ENCODE assay signal across 9 cellular contexts in genomic region chr9:36101916-36102741, GRCh38. TPM values are rescaled to one million over a fixed set of nuclear protein-coding genes. Genes with fewer than 3 reads are reported as not detected.
A peak's percentile ranks its signal among the peaks of the same experiment; 100 is the strongest.
DNase-seq lines count a peak whose midpoint lies in the region; ATAC-seq, FAIRE-seq and TF ChIP-seq lines count a peak whose summit lies in the region.
"Had no signal": no experiment of that assay in that cellular context is flagged by ENCODE, and none has a peak within 500 bp of the region (broad histone marks: within the 10 kb centered on the region; RNA-seq: fewer than 3 reads in every experiment).

No MANE protein-coding gene starts in this region.

- FAIRE-seq in pancreas (lab: Jason Lieb, UNC): no peak

- no peak overlapping the region for H3K9ac ChIP-seq in PC-3 (ENCODE audit: low read length)

- H3K36me3 ChIP-seq in PC-3 (ENCODE audit: low read depth, low read length) (no peaks in the 10 kb centered on the region; the same call in 1 of the 2 replicates), pancreas (no peaks in the 10 kb centered on the region)

- no peaks in the 10 kb centered on the region for H3K36me3 Mint-ChIP-seq in Calu3 (ENCODE audit: insufficient read depth, unreplicated experiment)
- H3K36me3 Mint-ChIP-seq: activated naive CD8-positive, alpha-beta T cell treated with anti-CD3 and anti-CD28 coated beads, Interleukin-2, amount 10 ng/mL, durations not matched to agents 7 days and 5 days had no signal

- no peak overlapping the region for H2AFZ ChIP-seq in PC-3 (ENCODE audit: low read length)

- WGBS in pancreas, 2 donors: 54 to 56% methylated on average over 4 of the region's 4 CpGs

- H3K27ac Mint-ChIP-seq in Calu3 (ENCODE audit: unreplicated experiment): no peak overlapping the region
- H3K27ac Mint-ChIP-seq: activated naive CD8-positive, alpha-beta T cell treated with anti-CD3 and anti-CD28 coated beads, Interleukin-2, amount 10 ng/mL, durations not matched to agents 7 days and 5 days had no signal

- no TSS peak for BruUV-seq in Calu3 (replicated peaks; lab: Mats Ljungman, UMichigan)
- BruUV-seq in PC-3 (replicated peaks; lab: Mats Ljungman, UMichigan): no TSS peak

- DNase-seq in Calu3 (peak; percentile 1), PC-3 (peak; percentile 93), pancreas (no peak)
- DNase-seq in stimulated activated CD4-positive, alpha-beta T cell treated with anti-CD3 and anti-CD28 coated beads, Interleukin-4, amount 100 ng/mL, for 4 hours: no peak
- no peak for DNase-seq in stimulated activated CD4-positive, alpha-beta T cell treated with anti-CD3 and anti-CD28 coated beads, Interleukin-2, amount 100 ng/mL, for 24 hours

- TF ChIP-seq CTCF in Calu3 (IDR thresholded peaks at IDR 0.05; ENCODE audit: unreplicated experiment): no peak
- TF ChIP-seq CTCF in PC-3 (conservative IDR thresholded peaks at IDR 0.05; ENCODE audit: low read depth, low read length): no peak
- TF ChIP-seq CTCF in pancreas (IDR thresholded peaks at IDR 0.05): no peak

- CTCF ChIA-PET in Calu3 (lab: Charles Lee): interaction anchor here (1.6 kb wide), 1 partner anchor 64 kb away, joined by 4 read pairs; no protein-coding TSS in a partner anchor
- CTCF ChIA-PET in PC-3 (lab: Charles Lee): interaction anchor here (0.5 to 1.4 kb wide), 4 partner anchors 17 to 348 kb away, joined by 3 to 4 read pairs (median 3); no protein-coding TSS in a partner anchor

- H3K4me3 Mint-ChIP-seq in Calu3 (ENCODE audit: low read depth, unreplicated experiment): no peak overlapping the region
- H3K4me3 Mint-ChIP-seq: activated naive CD8-positive, alpha-beta T cell treated with anti-CD3 and anti-CD28 coated beads, Interleukin-2, amount 10 ng/mL, durations not matched to agents 7 days and 5 days had no signal

- H3K9me3 Mint-ChIP-seq in Calu3 (ENCODE audit: low read depth, unreplicated experiment): no peaks in the 10 kb centered on the region
- H3K9me3 Mint-ChIP-seq: activated naive CD8-positive, alpha-beta T cell treated with anti-CD3 and anti-CD28 coated beads, Interleukin-2, amount 10 ng/mL, durations not matched to agents 7 days and 5 days had no signal

- H3K4me1 ChIP-seq in PC-3 (ENCODE audit: insufficient read depth, low read length) (peaks cover 10% of the 10 kb centered on the region), pancreas (no peaks in the 10 kb centered on the region)

- H3F3A ChIP-seq in PC-3 (ENCODE audit: low read length, unreplicated experiment): no peaks in the 10 kb centered on the region

- H3K4me2 ChIP-seq in PC-3 (ENCODE audit: low read length): no peak overlapping the region

- H3K27me3 Mint-ChIP-seq in Calu3 (ENCODE audit: unreplicated experiment): no peaks in the 10 kb centered on the region

- no peaks in the 10 kb centered on the region for H4K20me1 ChIP-seq in PC-3 (ENCODE audit: low read length)

- no peaks in the 10 kb centered on the region for H3K9me2 ChIP-seq in PC-3 (replicated peaks; ENCODE audit: low read length)

- POLR2A ChIA-PET in PC-3 (lab: Charles Lee; ENCODE audit: unreplicated experiment): no interaction called here

- ATAC-seq in PC-3 (peak; percentile 91), esophagus mucosa (peak; percentile 15), pancreas (peak in 3 of 4 donors; percentile 11 to 61 (median 51)), HG03097 (IDR thresholded peaks at IDR 0.05; ENCODE audit: low FRiP score, unreplicated experiment) (no peak), HG02623 (IDR thresholded peaks at IDR 0.05; ENCODE audit: unreplicated experiment) (no peak)

- H3K27me3 ChIP-seq in PC-3 (ENCODE audit: low read length) (no peaks in the 10 kb centered on the region), pancreas (no peaks in the 10 kb centered on the region)

- H3K79me2 ChIP-seq in PC-3 (ENCODE audit: low read length): no peaks in the 10 kb centered on the region

- no peak overlapping the region for H3K4me3 ChIP-seq in PC-3 (ENCODE audit: low read length)
- no peak overlapping the region for H3K4me3 ChIP-seq in pancreas

- intact Hi-C loops in Calu3 (cut with micrococcal nuclease; ENCODE audit: unreplicated experiment) (no loop called here), PC-3 (cut with micrococcal nuclease) (loop anchor here (2.0 kb wide), 1 partner anchor 65 kb away; no protein-coding TSS in a partner anchor), pancreas (cut with DNase I) (no loop called here)

- H3K4me1 Mint-ChIP-seq in Calu3 (ENCODE audit: low read depth, unreplicated experiment): no peaks in the 10 kb centered on the region

- no peaks in the 10 kb centered on the region for H3K9me3 ChIP-seq in PC-3 (ENCODE audit: low read length)
- no peaks in the 10 kb centered on the region for H3K9me3 ChIP-seq in pancreas

- H3K27ac ChIP-seq in PC-3 (ENCODE audit: low read length) (peak overlapping the region; percentile 18), pancreas (no peak overlapping the region)

RNA-seq across cellular contexts. Expression of gene GLIPR2, which starts 34.4 kb away (rescaled TPM):
- total RNA-seq in Calu3 (2022) (0.19 and 0.24 TPM in 2 replicates), PC-3 (2014; rRNA removed) (6.7 and 10.1 TPM in 2 replicates), esophagus mucosa (8.8 TPM), pancreas (10 to 100 TPM in 1 of 6 donors, 1 to 10 TPM in 5; 1.3 to 10.0 (median 2.3) TPM)
- 1 to 10 TPM; 5.8 to 8.2 TPM for polyA plus RNA-seq in pancreas

Comparison
In these comparisons a context has a peak if more than half of its experiments do, and no peak if none do; other contexts are left out.
1. DNase-seq: peak in Calu3 (single experiment) and PC-3 (single experiment); none in pancreas (0 of 6), stimulated activated CD4-positive, alpha-beta T cell treated with anti-CD3 and anti-CD28 coated beads, Interleukin-4, amount 100 ng/mL, for 4 hours (0 of 2) and stimulated activated CD4-positive, alpha-beta T cell treated with anti-CD3 and anti-CD28 coated beads, Interleukin-2, amount 100 ng/mL, for 24 hours (0 of 2).
2. ATAC-seq: peak in PC-3 (single experiment), esophagus mucosa (single experiment) and pancreas (3 of 4); none in HG03097 (single experiment) and HG02623 (single experiment).